Comparison of ENCODE assay signal across 20 cellular contexts in the genomic region with DNA sequence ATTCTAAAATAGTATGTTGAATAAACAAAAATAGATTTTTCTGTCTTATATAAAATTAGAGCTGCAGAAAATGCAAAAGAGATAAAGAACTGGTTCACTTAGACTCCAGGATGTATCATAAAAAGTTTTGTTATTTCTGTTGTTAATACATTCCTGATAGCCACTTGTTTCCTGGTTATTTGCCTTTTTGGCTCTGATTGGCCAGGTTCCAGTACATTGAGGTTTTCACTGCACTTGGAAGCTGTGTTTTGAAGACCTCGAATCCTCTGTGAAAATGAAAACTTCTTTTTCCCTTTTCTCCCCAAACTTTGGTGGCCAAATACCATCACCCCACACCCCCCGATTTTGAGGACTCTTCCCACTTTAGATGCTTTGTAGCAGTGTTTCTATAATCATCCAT.
A peak's percentile ranks its signal among the peaks of the same experiment; 100 is the strongest.
DNase-seq lines count a peak whose midpoint lies in the region; ATAC-seq and TF ChIP-seq lines count a peak whose summit lies in the region.
"Had no signal": no experiment of that assay in that cellular context is flagged by ENCODE, and none has a peak within 500 bp of the region (broad histone marks: within the 10 kb centered on the region; RNA-seq: fewer than 3 reads in every experiment).

No MANE protein-coding gene starts in this region.

- H3K27me3 Mint-ChIP-seq in mesothelial cell of epicardium (ENCODE audit: low read depth) (no peaks in the 10 kb centered on the region), WTC11 (ENCODE audit: low read depth) (no peaks in the 10 kb centered on the region)

- CTCF ChIA-PET in WTC11 (lab: Charles Lee): no interaction called here

- H3K4me1 Mint-ChIP-seq in mesothelial cell of epicardium (peaks cover 72% of the 10 kb centered on the region), WTC11 (peaks cover 12% of the 10 kb centered on the region)
- H3K4me1 Mint-ChIP-seq: CD8-positive, alpha-beta memory T cell; memory B cell; T-cell had no signal

- no peaks in the 10 kb centered on the region for H3K9me3 Mint-ChIP-seq in mesothelial cell of epicardium
- H3K9me3 Mint-ChIP-seq in WTC11: no peaks in the 10 kb centered on the region
- H3K9me3 Mint-ChIP-seq: memory B cell; natural killer cell treated with Interleukin-12 subunit alpha and Interleukin-12 subunit beta and Interleukin-15 and Interleukin-18, amount 100 ng/mL, for 72 hours; T-cell had no signal

- H3K36me3 Mint-ChIP-seq in mesothelial cell of epicardium (no peaks in the 10 kb centered on the region), WTC11 (no peaks in the 10 kb centered on the region)
- H3K36me3 Mint-ChIP-seq: CD8-positive, alpha-beta memory T cell; memory B cell; natural killer cell treated with Interleukin-12 subunit alpha and Interleukin-12 subunit beta and Interleukin-15 and Interleukin-18, amount 100 ng/mL, for 72 hours; T-cell had no signal

- ATAC-seq in stimulated activated naive CD8-positive, alpha-beta T cell treated with anti-CD3 and anti-CD28 coated beads, Interleukin-15, Interleukin-2, amounts not matched to agents 100 U/mL and 50 U/mL, for 24 hours: no peak
- ATAC-seq in WTC11: no peak
- ATAC-seq: natural killer cell treated with Interleukin-12 subunit alpha and Interleukin-12 subunit beta and Interleukin-15 and Interleukin-18, amount 100 ng/mL, for 72 hours; T-cell had no signal

- H3K27ac Mint-ChIP-seq in mesothelial cell of epicardium (peak overlapping the region; percentile 66), WTC11 (no peak overlapping the region)
- H3K27ac Mint-ChIP-seq: CD8-positive, alpha-beta memory T cell; memory B cell; natural killer cell treated with Interleukin-12 subunit alpha and Interleukin-12 subunit beta and Interleukin-15 and Interleukin-18, amount 100 ng/mL, for 72 hours; progenitor cell of endocrine pancreas; T-cell had no signal

- DNase-seq in AG08395 (ENCODE audit: low spot score) (peak; percentile 13), HT-29 (ENCODE audit: low spot score) (peak; percentile 33), dermis blood vessel endothelial cell (peak; percentile 19), mesothelial cell of epicardium (ENCODE audit: low spot score in 2 of 2, unreplicated experiment in 2 of 2) (no peak), COR-L47 (lab: John Stamatoyannopoulos, UW) (no peak), coronary artery (ENCODE audit: low spot score) (no peak), WTC11 (ENCODE audit: low spot score) (no peak)
- no peak for DNase-seq in stimulated activated naive CD8-positive, alpha-beta T cell treated with anti-CD3 and anti-CD28 coated beads, Interleukin-15, Interleukin-2, amounts not matched to agents 100 U/mL and 50 U/mL, for 24 hours
- DNase-seq: CD8-positive, alpha-beta memory T cell; DND-41; foreskin keratinocyte; NCI-H2029; NCI-H524 treated with DMSO at 0.1 percent for 48 hours; SIG-M5; spleen; T-cell had no signal

- POLR2A ChIA-PET in WTC11 (lab: Charles Lee): no interaction called here

- no peak overlapping the region for H3K27ac ChIP-seq in coronary artery
- H3K27ac ChIP-seq: foreskin keratinocyte, spleen had no signal

- no peak overlapping the region for H3K4me3 ChIP-seq in coronary artery
- H3K4me3 ChIP-seq: spleen, vagina had no signal

- no peak for TF ChIP-seq CTCF in mesothelial cell of epicardium (IDR thresholded peaks at IDR 0.05; ENCODE audit: unreplicated experiment)
- TF ChIP-seq CTCF in coronary artery (IDR thresholded peaks at IDR 0.05): no peak
- TF ChIP-seq CTCF in WTC11 (IDR thresholded peaks at IDR 0.05): no peak

- H3K4me3 Mint-ChIP-seq in mesothelial cell of epicardium (no peak overlapping the region), WTC11 (no peak overlapping the region)
- H3K4me3 Mint-ChIP-seq: CD8-positive, alpha-beta memory T cell; memory B cell; natural killer cell treated with Interleukin-12 subunit alpha and Interleukin-12 subunit beta and Interleukin-15 and Interleukin-18, amount 100 ng/mL, for 72 hours; T-cell had no signal

TF ChIP-seq in WTC11, 78 proteins besides CTCF, POLR2A, EP300 and RAD21:
- TF ChIP-seq, protein P1, sequence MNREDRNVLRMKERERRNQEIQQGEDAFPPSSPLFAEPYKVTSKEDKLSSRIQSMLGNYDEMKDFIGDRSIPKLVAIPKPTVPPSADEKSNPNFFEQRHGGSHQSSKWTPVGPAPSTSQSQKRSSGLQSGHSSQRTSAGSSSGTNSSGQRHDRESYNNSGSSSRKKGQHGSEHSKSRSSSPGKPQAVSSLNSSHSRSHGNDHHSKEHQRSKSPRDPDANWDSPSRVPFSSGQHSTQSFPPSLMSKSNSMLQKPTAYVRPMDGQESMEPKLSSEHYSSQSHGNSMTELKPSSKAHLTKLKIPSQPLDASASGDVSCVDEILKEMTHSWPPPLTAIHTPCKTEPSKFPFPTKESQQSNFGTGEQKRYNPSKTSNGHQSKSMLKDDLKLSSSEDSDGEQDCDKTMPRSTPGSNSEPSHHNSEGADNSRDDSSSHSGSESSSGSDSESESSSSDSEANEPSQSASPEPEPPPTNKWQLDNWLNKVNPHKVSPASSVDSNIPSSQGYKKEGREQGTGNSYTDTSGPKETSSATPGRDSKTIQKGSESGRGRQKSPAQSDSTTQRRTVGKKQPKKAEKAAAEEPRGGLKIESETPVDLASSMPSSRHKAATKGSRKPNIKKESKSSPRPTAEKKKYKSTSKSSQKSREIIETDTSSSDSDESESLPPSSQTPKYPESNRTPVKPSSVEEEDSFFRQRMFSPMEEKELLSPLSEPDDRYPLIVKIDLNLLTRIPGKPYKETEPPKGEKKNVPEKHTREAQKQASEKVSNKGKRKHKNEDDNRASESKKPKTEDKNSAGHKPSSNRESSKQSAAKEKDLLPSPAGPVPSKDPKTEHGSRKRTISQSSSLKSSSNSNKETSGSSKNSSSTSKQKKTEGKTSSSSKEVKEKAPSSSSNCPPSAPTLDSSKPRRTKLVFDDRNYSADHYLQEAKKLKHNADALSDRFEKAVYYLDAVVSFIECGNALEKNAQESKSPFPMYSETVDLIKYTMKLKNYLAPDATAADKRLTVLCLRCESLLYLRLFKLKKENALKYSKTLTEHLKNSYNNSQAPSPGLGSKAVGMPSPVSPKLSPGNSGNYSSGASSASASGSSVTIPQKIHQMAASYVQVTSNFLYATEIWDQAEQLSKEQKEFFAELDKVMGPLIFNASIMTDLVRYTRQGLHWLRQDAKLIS (CRISPR knock-in tag; IDR thresholded peaks at IDR 0.05; ENCODE audit: borderline replicate concordance): no peak
- TF ChIP-seq, protein P2, sequence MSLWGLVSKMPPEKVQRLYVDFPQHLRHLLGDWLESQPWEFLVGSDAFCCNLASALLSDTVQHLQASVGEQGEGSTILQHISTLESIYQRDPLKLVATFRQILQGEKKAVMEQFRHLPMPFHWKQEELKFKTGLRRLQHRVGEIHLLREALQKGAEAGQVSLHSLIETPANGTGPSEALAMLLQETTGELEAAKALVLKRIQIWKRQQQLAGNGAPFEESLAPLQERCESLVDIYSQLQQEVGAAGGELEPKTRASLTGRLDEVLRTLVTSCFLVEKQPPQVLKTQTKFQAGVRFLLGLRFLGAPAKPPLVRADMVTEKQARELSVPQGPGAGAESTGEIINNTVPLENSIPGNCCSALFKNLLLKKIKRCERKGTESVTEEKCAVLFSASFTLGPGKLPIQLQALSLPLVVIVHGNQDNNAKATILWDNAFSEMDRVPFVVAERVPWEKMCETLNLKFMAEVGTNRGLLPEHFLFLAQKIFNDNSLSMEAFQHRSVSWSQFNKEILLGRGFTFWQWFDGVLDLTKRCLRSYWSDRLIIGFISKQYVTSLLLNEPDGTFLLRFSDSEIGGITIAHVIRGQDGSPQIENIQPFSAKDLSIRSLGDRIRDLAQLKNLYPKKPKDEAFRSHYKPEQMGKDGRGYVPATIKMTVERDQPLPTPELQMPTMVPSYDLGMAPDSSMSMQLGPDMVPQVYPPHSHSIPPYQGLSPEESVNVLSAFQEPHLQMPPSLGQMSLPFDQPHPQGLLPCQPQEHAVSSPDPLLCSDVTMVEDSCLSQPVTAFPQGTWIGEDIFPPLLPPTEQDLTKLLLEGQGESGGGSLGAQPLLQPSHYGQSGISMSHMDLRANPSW (CRISPR knock-in tag; conservative IDR thresholded peaks at IDR 0.05; ENCODE audit: low read depth): no peak
- TF ChIP-seq ATF6 (CRISPR knock-in tag; IDR thresholded peaks at IDR 0.05) (no peak), RELA (CRISPR knock-in tag; IDR thresholded peaks at IDR 0.05; ENCODE audit: borderline replicate concordance) (no peak)
- TF ChIP-seq, protein P3, sequence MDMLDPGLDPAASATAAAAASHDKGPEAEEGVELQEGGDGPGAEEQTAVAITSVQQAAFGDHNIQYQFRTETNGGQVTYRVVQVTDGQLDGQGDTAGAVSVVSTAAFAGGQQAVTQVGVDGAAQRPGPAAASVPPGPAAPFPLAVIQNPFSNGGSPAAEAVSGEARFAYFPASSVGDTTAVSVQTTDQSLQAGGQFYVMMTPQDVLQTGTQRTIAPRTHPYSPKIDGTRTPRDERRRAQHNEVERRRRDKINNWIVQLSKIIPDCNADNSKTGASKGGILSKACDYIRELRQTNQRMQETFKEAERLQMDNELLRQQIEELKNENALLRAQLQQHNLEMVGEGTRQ (CRISPR knock-in tag; IDR thresholded peaks at IDR 0.05): no peak
TF ChIP-seq in WTC11: peak in this region for 0.

Comparison
In these comparisons a context has a peak if more than half of its experiments do, and no peak if none do; other contexts are left out.
1. DNase-seq: peak in AG08395 (single experiment), HT-29 (single experiment) and dermis blood vessel endothelial cell (single experiment); none in mesothelial cell of epicardium (0 of 2), stimulated activated naive CD8-positive, alpha-beta T cell treated with anti-CD3 and anti-CD28 coated beads, Interleukin-15, Interleukin-2, amounts not matched to agents 100 U/mL and 50 U/mL, for 24 hours (single experiment), COR-L47 (single experiment), coronary artery (single experiment) and WTC11 (single experiment).